ENCODE assay signal across 1 cellular context in the genomic region with DNA sequence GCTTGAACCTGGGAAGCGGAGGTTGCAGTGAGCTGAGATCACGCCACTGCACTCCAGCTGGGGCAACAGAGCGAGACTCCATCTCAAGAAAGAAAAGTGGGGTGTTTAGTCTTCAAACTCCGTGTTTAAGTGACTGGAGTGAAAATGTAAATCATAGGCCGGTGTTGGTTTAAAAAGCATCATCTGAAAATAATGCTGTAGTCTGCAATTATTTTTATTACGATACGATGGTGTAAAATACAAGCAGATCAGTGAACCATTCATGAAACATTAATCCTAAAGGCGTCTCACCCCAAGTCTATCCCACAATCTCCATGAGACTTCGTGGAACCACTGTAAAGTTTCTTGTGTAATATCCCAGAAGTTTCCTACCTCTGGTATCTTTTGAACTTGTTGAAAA.
TF ChIP-seq lines count a peak whose summit lies in the region.

No MANE protein-coding gene starts in this region.

TF ChIP-seq in GM23338, 12 proteins besides CTCF, POLR2A, EP300 and RAD21 (continued from another document):
- TF ChIP-seq ZNF462 (CRISPR knock-in tag; IDR thresholded peaks at IDR 0.05) (no peak), EZH2phosphoT487 (IDR thresholded peaks at IDR 0.05; ENCODE audit: unreplicated experiment) (no peak), CREB1 (CRISPR knock-in tag; IDR thresholded peaks at IDR 0.05; ENCODE audit: low read depth) (no peak), REST (IDR thresholded peaks at IDR 0.05; ENCODE audit: unreplicated experiment) (no peak), ETS1 (IDR thresholded peaks at IDR 0.05) (no peak), ZNF331 (CRISPR knock-in tag; IDR thresholded peaks at IDR 0.05; ENCODE audit: low read depth) (no peak), POLR2AphosphoS5 (IDR thresholded peaks at IDR 0.05; ENCODE audit: low read depth) (no peak), JUNB (IDR thresholded peaks at IDR 0.05; ENCODE audit: unreplicated experiment) (no peak), EZH2 (IDR thresholded peaks at IDR 0.05; ENCODE audit: low read depth, unreplicated experiment) (no peak), ZNF114 (CRISPR knock-in tag; IDR thresholded peaks at IDR 0.05) (no peak), NANOG (IDR thresholded peaks at IDR 0.05; ENCODE audit: borderline replicate concordance) (no peak)
TF ChIP-seq in GM23338: peak in this region for 0.
